Comparison of ENCODE assay signal across 10 cellular contexts in the genomic region with DNA sequence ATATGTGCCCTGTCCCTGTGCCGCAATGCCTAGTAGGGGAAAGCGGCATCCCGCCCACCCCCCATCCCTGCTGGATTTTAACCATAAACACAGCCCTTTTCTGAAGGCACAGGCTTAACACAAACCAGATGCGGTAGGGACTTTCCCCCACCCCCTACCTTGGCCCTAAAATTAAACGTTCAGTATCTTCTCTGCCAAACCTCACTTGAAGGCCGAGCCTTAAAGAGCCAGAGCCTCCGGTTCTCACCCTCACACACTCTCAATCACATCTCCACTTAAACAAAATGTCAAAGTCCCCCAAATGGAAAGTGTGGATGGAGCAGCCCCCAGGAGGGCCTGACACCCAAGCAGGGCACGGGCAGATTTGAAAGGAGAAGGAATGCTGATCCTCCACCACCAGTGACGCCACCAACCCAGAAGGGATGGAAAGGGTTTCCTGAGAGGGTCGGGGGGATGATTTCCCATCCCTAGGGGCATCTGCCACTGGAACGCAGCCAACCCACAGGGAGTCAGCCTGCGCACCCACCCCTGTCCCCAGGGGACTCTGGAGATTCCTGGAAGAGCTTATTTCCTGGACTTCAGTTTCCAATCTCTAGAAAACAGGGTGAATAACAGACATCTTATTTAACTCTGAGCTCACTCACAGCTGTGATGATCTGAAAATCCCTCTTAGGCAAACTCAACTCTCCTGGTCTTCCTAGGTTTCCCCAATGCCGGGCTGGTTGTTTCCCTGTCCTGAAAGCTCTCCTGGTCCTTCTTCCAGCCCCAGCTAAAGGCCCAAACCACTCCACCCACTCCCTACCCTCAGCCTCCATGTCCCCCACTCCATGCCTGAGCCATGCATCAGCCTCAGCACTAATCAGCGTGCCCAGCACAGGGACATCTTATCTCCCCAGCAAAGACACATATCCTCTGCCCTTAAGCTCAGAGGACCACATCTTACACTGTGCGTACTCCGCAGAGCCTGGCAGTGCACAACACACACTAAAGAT. TPM values are rescaled to one million over a fixed set of nuclear protein-coding genes. Genes with fewer than 3 reads are reported as not detected.
A peak's percentile ranks its signal among the peaks of the same experiment; 100 is the strongest.
DNase-seq lines count a peak whose midpoint lies in the region; FAIRE-seq and TF ChIP-seq lines count a peak whose summit lies in the region.
"Had no signal": no experiment of that assay in that cellular context is flagged by ENCODE, and none has a peak within 500 bp of the region (broad histone marks: within the 10 kb centered on the region; RNA-seq: fewer than 3 reads in every experiment).

No MANE protein-coding gene starts in this region.

- no peak overlapping the region for H3K4me3 ChIP-seq in PC-9
- no peak overlapping the region for H3K4me3 ChIP-seq in endothelial cell of umbilical vein (replicated peaks in 1 of 3; ENCODE audit: insufficient read depth in 1 of 3, low read depth in 1 of 3, low read length in 3 of 3)
- H3K4me3 ChIP-seq in neuronal stem cell (ENCODE audit: low read length in 2 of 2) = no peak overlapping the region

- H3K79me2 ChIP-seq in PC-9 (ENCODE audit: low read depth) = peaks cover 96% of the 10 kb centered on the region
- H3K79me2 ChIP-seq in endothelial cell of umbilical vein (ENCODE audit: control insufficient read depth, insufficient read depth, low read length) = peaks cover 99% of the 10 kb centered on the region

- peaks cover 45% of the 10 kb centered on the region for H3F3A ChIP-seq in PC-9 (ENCODE audit: insufficient read depth, low read depth)

- H3K9me3 ChIP-seq in PC-9 (ENCODE audit: insufficient read depth, low read depth) (no peaks in the 10 kb centered on the region), endothelial cell of umbilical vein (replicated peaks; ENCODE audit: control insufficient read depth, insufficient read depth, low read length) (no peaks in the 10 kb centered on the region), neuronal stem cell (replicated peaks in 1 of 2; ENCODE audit: control insufficient read depth in 2 of 2, insufficient read depth in 1 of 2, low read depth in 1 of 2, low read length in 2 of 2) (peaks cover 0 to 3% of the 10 kb centered on the region in 2 donors)

- peak overlapping the region; percentile 77 for H3K27ac ChIP-seq in PC-9
- peak overlapping the region; percentile 21 for H3K27ac ChIP-seq in endothelial cell of umbilical vein (ENCODE audit: insufficient read depth, low read depth, low read length)
- no peak overlapping the region for H3K27ac ChIP-seq in neuronal stem cell (replicated peaks; ENCODE audit: low read length)

- no peak overlapping the region for H3K4me2 ChIP-seq in PC-9
- no peak overlapping the region for H3K4me2 ChIP-seq in endothelial cell of umbilical vein (ENCODE audit: insufficient read depth, low read length)
- H3K4me2 ChIP-seq in neuronal stem cell (ENCODE audit: insufficient read depth, low read length, poor library complexity, severe bottlenecking) = no peak overlapping the region

- dilution Hi-C loops in endothelial cell of umbilical vein (cut with MboI; ENCODE audit: extremely low pct_ligation_motif_present, low sequenced_read_pairs) = no loop called here

- intact Hi-C loops in PC-9 (cut with micrococcal nuclease; ENCODE audit: unreplicated experiment) (no loop called here), endothelial cell of umbilical vein (cut with micrococcal nuclease) (no loop called here)

- H2BK5ac ChIP-seq in neuronal stem cell (ENCODE audit: low read length) = peak overlapping the region; percentile 46

- no peak overlapping the region for H2BK15ac ChIP-seq in neuronal stem cell (ENCODE audit: low read length)

- H3K14ac ChIP-seq in neuronal stem cell (ENCODE audit: low read length) = no peak overlapping the region

- CTCF ChIA-PET in PC-9 (lab: Charles Lee) (interaction anchor here (1.2 kb wide), 1 partner anchor 13 kb away, joined by 3 read pairs; no protein-coding TSS in a partner anchor), endothelial cell of umbilical vein (lab: Charles Lee) (interaction anchor here (0.7 to 1.7 kb wide), 8 partner anchors 13 to 155 kb away, joined by 3 to 6 read pairs (median 4); no protein-coding TSS in a partner anchor)

- H4K8ac ChIP-seq in neuronal stem cell (ENCODE audit: low read depth, low read length) = no peak overlapping the region

- H2BK120ac ChIP-seq in neuronal stem cell (ENCODE audit: low read depth, low read length) = no peak overlapping the region

- H3K4ac ChIP-seq in neuronal stem cell (ENCODE audit: low read length) = no peak overlapping the region

- H3K27me3 ChIP-seq in PC-9 (ENCODE audit: insufficient read depth, low read depth) = no peaks in the 10 kb centered on the region
- H3K27me3 ChIP-seq in endothelial cell of umbilical vein (ENCODE audit: control insufficient read depth in 2 of 2, insufficient read depth in 2 of 2, low read length in 2 of 2) = no peaks in the 10 kb centered on the region
- H3K27me3 ChIP-seq in neuronal stem cell (ENCODE audit: control insufficient read depth in 3 of 3, insufficient read depth in 3 of 3, low read depth in 1 of 3, low read length in 3 of 3) = no peaks in the 10 kb centered on the region

- no peak overlapping the region for H4K91ac ChIP-seq in neuronal stem cell (ENCODE audit: low read depth, low read length, poor library complexity)

- no peak overlapping the region for H2AFZ ChIP-seq in PC-9
- no peak overlapping the region for H2AFZ ChIP-seq in endothelial cell of umbilical vein (ENCODE audit: low read depth, low read length)
- no peak overlapping the region for H2AFZ ChIP-seq in neuronal stem cell (ENCODE audit: low read length)

- no peak overlapping the region for H3K18ac ChIP-seq in neuronal stem cell (ENCODE audit: low read length)

- peaks cover 53% of the 10 kb centered on the region for H3K4me1 ChIP-seq in PC-9 (replicated peaks; ENCODE audit: insufficient read depth)
- peaks cover 88% of the 10 kb centered on the region for H3K4me1 ChIP-seq in endothelial cell of umbilical vein (ENCODE audit: control insufficient read depth, extremely low read depth, insufficient read depth, low read length)
- H3K4me1 ChIP-seq in neuronal stem cell (ENCODE audit: control insufficient read depth in 2 of 2, insufficient read depth in 1 of 2, low read depth in 1 of 2, low read length in 2 of 2) = peaks cover 0 to 15% of the 10 kb centered on the region in 2 donors

- H3K36me3 ChIP-seq in PC-9 (ENCODE audit: low read depth) = 0 out of 2 replicates have a peak, but pooled peaks cover 15% of the 10 kb centered on the region
- peaks cover 0 to 16% of the 10 kb centered on the region in 2 experiments for H3K36me3 ChIP-seq in endothelial cell of umbilical vein (ENCODE audit: control insufficient read depth in 2 of 2, extremely low read depth in 1 of 2, insufficient read depth in 2 of 2, low read length in 2 of 2)
- H3K36me3 ChIP-seq in neuronal stem cell (replicated peaks in 1 of 2; ENCODE audit: control insufficient read depth in 2 of 2, insufficient read depth in 2 of 2, low read length in 2 of 2) = peaks cover 2 to 30% of the 10 kb centered on the region in 2 donors

- H3K9ac ChIP-seq in endothelial cell of umbilical vein (replicated peaks; ENCODE audit: extremely low read depth, insufficient read depth, low read length) (no peak overlapping the region), neuronal stem cell (ENCODE audit: low read depth, low read length, poor library complexity) (peak overlapping the region; percentile 45)

- POLR2A ChIA-PET in PC-9 (lab: Charles Lee; ENCODE audit: unreplicated experiment) = interaction anchor here (0.6 kb wide), 1 partner anchor 97 kb away, joined by 5 read pairs; no protein-coding TSS in a partner anchor
- POLR2A ChIA-PET in endothelial cell of umbilical vein (lab: Charles Lee) = interaction anchor here (1.0 to 1.5 kb wide), 2 partner anchors 13 kb away, joined by 4 read pairs; no protein-coding TSS in a partner anchor

- H3K79me1 ChIP-seq in neuronal stem cell (ENCODE audit: low read depth, low read length) = peaks cover 5% of the 10 kb centered on the region

- no peak for FAIRE-seq in endothelial cell of umbilical vein (lab: Jason Lieb, UNC)

- H2BK12ac ChIP-seq in neuronal stem cell (ENCODE audit: low read length) = no peak overlapping the region

- H3K9me2 ChIP-seq in PC-9 (ENCODE audit: insufficient read depth) = no peaks in the 10 kb centered on the region

- H4K20me1 ChIP-seq in PC-9 (ENCODE audit: insufficient read depth) = peaks cover 66% of the 10 kb centered on the region
- H4K20me1 ChIP-seq in endothelial cell of umbilical vein (replicated peaks; ENCODE audit: control insufficient read depth, extremely low read depth, insufficient read depth, low read length) = peaks cover 11% of the 10 kb centered on the region

- DNase-seq in AG20443 (ENCODE audit: low spot score) = peak; percentile 58
- DNase-seq in PC-9 = no peak
- DNase-seq in endothelial cell of umbilical vein (ENCODE audit: low read depth, low spot score) = no peak
- DNase-seq in neuronal stem cell (ENCODE audit: low spot score) = no peak
- DNase-seq in dedifferentiated amniotic fluid mesenchymal stem cell (ENCODE audit: extremely low spot score) = no peak
- no peak for DNase-seq in OCI-M1 (lab: John Stamatoyannopoulos, UW)
- no peak for DNase-seq in DMS79 treated with DMSO at 0.1 percent for 48 hours (lab: John Stamatoyannopoulos, UW)
- no peak for DNase-seq in kidney tubule cell (ENCODE audit: low spot score)
- DNase-seq: SHP77 treated with DMSO at 0.1 percent for 48 hours; stimulated activated CD4-positive, alpha-beta T cell treated with anti-CD3 and anti-CD28 coated beads, Interleukin-2, amount 100 ng/mL, for 24 hours had no signal

- H3K23ac ChIP-seq in neuronal stem cell (ENCODE audit: low read depth, low read length, poor library complexity) = no peak overlapping the region

- no CpG with 5 or more reads among the region's 16 CpGs for WGBS in neuronal stem cell (ENCODE audit: extremely low coverage in 2 of 2, insufficient read length in 2 of 2, insufficient replicate concordance in 1 of 2), 2 donors

- no peaks in the 10 kb centered on the region for H3K9me1 ChIP-seq in endothelial cell of umbilical vein (replicated peaks; ENCODE audit: control insufficient read depth, extremely low read depth, insufficient read depth, low read length)

- BruUV-seq in PC-9 (replicated peaks; lab: Mats Ljungman, UMichigan) (no TSS peak), endothelial cell of umbilical vein (replicated peaks; lab: Mats Ljungman, UMichigan) (no TSS peak)

- TF ChIP-seq CTCF in PC-9 (conservative IDR thresholded peaks at IDR 0.05) = no peak
- no peak for TF ChIP-seq CTCF in endothelial cell of umbilical vein (IDR thresholded peaks at IDR 0.05; ENCODE audit: extremely low read depth in 1 of 2, insufficient read depth in 1 of 2, low read depth in 1 of 2, low read length in 2 of 2)

- no peak overlapping the region for H2AK5ac ChIP-seq in neuronal stem cell (ENCODE audit: low read depth, low read length)

- no peak for TF ChIP-seq POLR2A in endothelial cell of umbilical vein (IDR thresholded peaks at IDR 0.05; ENCODE audit: low read depth, low read length)

RNA-seq across cellular contexts. Expression of a gene that starts 26.3 kb away (rescaled TPM):
- 314 and 323 TPM in 2 replicates for total RNA-seq in PC-9 (2021)
- total RNA-seq in endothelial cell of umbilical vein = 442 and 443 TPM in 2 replicates
- polyA plus RNA-seq in endothelial cell of umbilical vein = 463 and 633 TPM in 2 replicates
- polyA plus RNA-seq in endothelial cell of umbilical vein (2011; cell fraction: cytosol; rRNA removed) = 379 and 382 TPM in 2 replicates
- 777 and 896 TPM in 2 replicates for polyA plus RNA-seq in endothelial cell of umbilical vein (2011; cell fraction: nucleus; rRNA removed)
- 398 and 442 TPM in 2 replicates for polyA plus RNA-seq in endothelial cell of umbilical vein (2012)
- polyA minus RNA-seq in endothelial cell of umbilical vein = 744 and 789 TPM in 2 replicates
- polyA minus RNA-seq in endothelial cell of umbilical vein (2011; cell fraction: cytosol; rRNA and poly(A)+ RNA removed) = 104 TPM
- 424 and 544 TPM in 2 replicates for polyA minus RNA-seq in endothelial cell of umbilical vein (2011; cell fraction: nucleus; rRNA and poly(A)+ RNA removed)
- polyA plus RNA-seq in neuronal stem cell (2013, experiment 1 of 2) = 88.8 TPM
- 87.0 TPM for polyA plus RNA-seq in neuronal stem cell (2013, experiment 2 of 2)
